33 cellular contexts compared by ENCODE assay signal in genomic region chr7:46742608-46743000, GRCh38.
"Had no signal": no experiment of that assay in that cellular context is flagged by ENCODE, and none has a peak within 500 bp of the region (broad histone marks: within the 10 kb centered on the region; RNA-seq: fewer than 3 reads in every experiment).

No MANE protein-coding gene starts in this region.

- H3K4me1 ChIP-seq: Peyer's patch had no signal

- ATAC-seq: activated CD4-positive, CD25-positive, alpha-beta regulatory T cell treated with anti-CD3 and anti-CD28 coated beads, Interleukin-2, amount 50 U/mL, for 24 hours; activated CD8-positive, alpha-beta memory T cell treated with anti-CD3 and anti-CD28 coated beads, Interleukin-2, amount 10 ng/mL, durations not matched to agents 7 days and 5 days; PC-3 had no signal

- H3K36me3 ChIP-seq: Peyer's patch, SJSA1 had no signal

- DNase-seq: activated CD4-positive, alpha-beta memory T cell treated with anti-CD3 and anti-CD28 coated beads, Interleukin-2, amount 10 ng/mL, durations not matched to agents 7 days and 5 days; activated CD4-positive, alpha-beta T cell treated with anti-CD3 and anti-CD28 coated beads for 4 hours; activated CD4-positive, alpha-beta T cell treated with anti-CD3 and anti-CD28 coated beads, Interleukin-2, amount 50 U/mL, for 1 hour; activated CD8-positive, alpha-beta memory T cell treated with anti-CD3 and anti-CD28 coated beads for 24 hours; activated CD8-positive, alpha-beta memory T cell treated with anti-CD3 and anti-CD28 coated beads, Interleukin-2, amount 10 ng/mL, durations not matched to agents 7 days and 5 days; activated CD8-positive, alpha-beta memory T cell treated with anti-CD3 and anti-CD28 coated beads, Interleukin-2, amount 50 U/mL, for 48 hours; activated effector memory CD4-positive, alpha-beta T cell treated with anti-CD3 and anti-CD28 coated beads, Interleukin-2, amount 50 U/mL, for 16 hours; activated naive CD4-positive, alpha-beta T cell; activated naive CD4-positive, alpha-beta T cell treated with anti-CD3 and anti-CD28 coated beads, Interleukin-2, amount 50 U/mL, for 16 hours; activated naive CD8-positive, alpha-beta T cell treated with anti-CD3 and anti-CD28 coated beads for 36 hours; activated T-cell treated with anti-CD3 and anti-CD28 coated beads, Interleukin-2, amount 50 U/mL, for 48 hours; amniotic stem cell; aorta; Kasumi-1; KBM-7; MM.1S; MV-4-11; NCI-H1092; NCI-H1436 treated with DMSO at 0.1 percent for 48 hours; NCI-H1694 treated with DMSO at 0.1 percent for 48 hours; NCI-H2029; NCI-H2171 treated with DMSO at 0.1 percent for 48 hours; NCI-H2227 treated with DMSO at 0.1 percent for 48 hours; NCI-H526; NCI-H748 treated with DMSO at 0.1 percent for 48 hours; NK-92 treated with Interleukin-12 subunit alpha and Interleukin-12 subunit beta, amount 100 ng/mL, for 24 hours; PC-3; Peyer's patch; RPMI8226; SHP77 treated with DMSO at 0.1 percent for 48 hours had no signal

- H3K4me3 ChIP-seq: Peyer's patch, SJSA1 had no signal

- H3K27me3 ChIP-seq: Peyer's patch, SJSA1 had no signal

- H3K9me3 ChIP-seq: Peyer's patch, SJSA1, SK-N-SH had no signal

- H3K4me2 ChIP-seq: SK-N-SH had no signal

- H3K9ac ChIP-seq: SK-N-SH had no signal

- H3K27ac ChIP-seq: Peyer's patch, SJSA1 had no signal
